ENCODE assay signal across 8 cellular contexts in the genomic region with DNA sequence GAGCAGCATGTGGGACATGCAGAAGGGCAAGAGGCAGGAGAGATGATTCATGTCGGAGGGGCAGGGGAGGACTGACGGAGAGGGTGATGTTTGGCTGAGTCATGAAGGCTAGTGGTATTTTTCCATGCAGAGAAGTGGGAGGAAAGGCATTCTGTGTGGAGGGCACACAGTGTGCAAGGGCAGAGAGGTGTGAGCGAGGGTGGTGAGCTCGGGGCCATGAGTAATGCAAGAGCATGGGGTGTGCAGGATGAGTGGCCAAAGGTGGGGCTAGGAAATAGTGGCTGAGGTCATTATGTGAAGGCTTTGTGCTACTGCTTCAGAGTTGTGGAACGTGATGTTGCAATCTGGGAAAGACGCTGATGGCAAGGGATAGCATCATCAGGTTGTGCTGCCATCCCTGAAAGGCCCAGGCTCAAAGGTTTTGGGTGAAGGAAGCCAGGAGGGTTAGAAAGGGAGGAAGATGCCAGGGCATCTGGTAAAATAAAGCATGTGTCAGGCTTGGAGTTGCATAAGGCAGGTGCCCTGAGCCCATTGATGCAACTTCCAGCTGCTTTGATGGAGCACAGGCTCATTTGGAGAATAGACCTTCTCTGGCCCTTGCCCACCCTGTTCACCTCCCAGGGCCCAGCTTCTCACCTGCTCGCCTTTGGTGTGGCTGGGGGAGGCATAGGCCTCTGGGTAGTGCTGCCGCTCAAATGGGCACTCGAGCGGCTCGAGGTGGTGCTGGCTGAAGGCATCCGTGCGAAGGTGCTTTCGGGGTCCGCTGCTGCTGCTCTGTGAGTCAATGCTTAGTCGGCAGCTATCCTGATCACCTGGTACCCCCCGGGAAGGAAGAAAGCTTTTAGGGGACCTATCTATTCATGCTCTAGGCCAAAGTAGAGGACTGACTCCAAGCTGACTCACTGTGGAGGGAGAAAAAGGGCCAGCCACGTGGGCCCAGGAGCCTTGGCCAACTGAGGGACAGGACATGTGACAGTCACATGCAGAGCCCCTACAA. TPM values are rescaled to one million over a fixed set of nuclear protein-coding genes. Genes with fewer than 3 reads are reported as not detected.
DNase-seq lines count a peak whose midpoint lies in the region; ATAC-seq, FAIRE-seq and TF ChIP-seq lines count a peak whose summit lies in the region.

No MANE protein-coding gene starts in this region.

- no peak overlapping the region for H3K4me2 ChIP-seq in GM12878 (ENCODE audit: control insufficient read depth, insufficient read depth)

- POLR2A ChIA-PET in GM12878 (lab: Charles Lee) = no interaction called here

- CTCF ChIA-PET in GM12878 (lab: Yijun Ruan, JAX) = interaction anchor here (0.9 to 4.3 kb wide), 3 partner anchors 8 to 129 kb away, joined by 3 to 37 read pairs (median 3); no protein-coding TSS in a partner anchor

- peak in 1 of 2 donors; percentile 70 for TF ChIP-seq POLR2A in Peyer's patch (IDR thresholded peaks at IDR 0.05)
- TF ChIP-seq POLR2A in GM12878 (IDR thresholded peaks at IDR 0.05; ENCODE audit: low read depth, low read length) = no peak

- H3K36me3 ChIP-seq in Peyer's patch (no peaks in the 10 kb centered on the region), GM12878 (ENCODE audit: control insufficient read depth in 2 of 2, insufficient read depth in 2 of 2, low read length in 1 of 2) (peaks cover 0 to 5% of the 10 kb centered on the region in 2 experiments; a peak in 2 of 4 replicates)

- H3K27ac ChIP-seq in Peyer's patch (peak overlapping the region in 3 of 4 donors; percentile 53 to 84 (median 78)), GM12878 (ENCODE audit: control insufficient read depth, insufficient read depth) (no peak overlapping the region)

- peaks cover 10% of the 10 kb centered on the region for H3K79me2 ChIP-seq in GM12878 (ENCODE audit: control insufficient read depth, insufficient read depth, low read length)

- H3K9me3 ChIP-seq in Peyer's patch = no peaks in the 10 kb centered on the region
- H3K9me3 ChIP-seq in GM12878 (replicated peaks; ENCODE audit: control insufficient read depth, insufficient read depth, low read length) = no peaks in the 10 kb centered on the region

- BruUV-seq in GM12878 (replicated peaks; lab: Mats Ljungman, UMichigan) = no TSS peak

- SMC1A ChIA-PET in GM12878 (lab: Charles Lee; ENCODE audit: uncharacterized antibody, unreplicated experiment) = interaction anchor here (0.8 kb wide), 1 partner anchor 106 kb away, joined by 3 read pairs; no protein-coding TSS in a partner anchor

- ATAC-seq in GM12878 = no peak
- ATAC-seq in HG03108 (IDR thresholded peaks at IDR 0.05; ENCODE audit: unreplicated experiment) = no peak
- no peak for ATAC-seq in HG03460 (IDR thresholded peaks at IDR 0.05; ENCODE audit: unreplicated experiment)

- peaks cover 0 to 24% (median 11%) of the 10 kb centered on the region in 4 donors for H3K4me1 ChIP-seq in Peyer's patch
- H3K4me1 ChIP-seq in GM12878 (ENCODE audit: control insufficient read depth, insufficient read depth, low read length) = peaks cover 2% of the 10 kb centered on the region; the same call in 1 of the 2 replicates

- intact Hi-C loops in GM12878 (cut with micrococcal nuclease; ENCODE audit: unreplicated experiment) = no loop called here

- RAD21 ChIA-PET in GM12878 (lab: Charles Lee; ENCODE audit: unreplicated experiment) = interaction anchor here (1.4 kb wide), 1 partner anchor 9 kb away, joined by 3 read pairs; no protein-coding TSS in a partner anchor

- H3K4me3 ChIP-seq in Peyer's patch (no peak overlapping the region), GM12878 (no peak overlapping the region)

- TF ChIP-seq EP300 in GM12878 (IDR thresholded peaks at IDR 0.05; ENCODE audit: borderline replicate concordance in 1 of 2, control insufficient read depth in 1 of 2, low read depth in 2 of 2, low read length in 2 of 2) = no peak

- H2AFZ ChIP-seq in GM12878 (ENCODE audit: control insufficient read depth, low read depth, low read length) = no peak overlapping the region

- 45% methylated on average over 18 of the region's 18 CpGs for WGBS in GM12878 (ENCODE audit: insufficient coverage, insufficient replicate concordance, low lambda C conversion rate, missing lambda C conversion rate)

- TF ChIP-seq RAD21 in GM12878 (IDR thresholded peaks at IDR 0.05; ENCODE audit: insufficient read depth, low read depth, low read length) = no peak

- in situ Hi-C loops in GM12878 (cut with MboI) = no loop called here

- peak; percentile 99 for DNase-seq in Daoy (ENCODE audit: low read depth)
- peak; percentile 20 to 86 (median 79) for DNase-seq in Peyer's patch
- no peak for DNase-seq in GM12878 (ENCODE audit: low read depth, low spot score)
- peak; percentile 43 for DNase-seq in left kidney (ENCODE audit: low read depth, low spot score)
- peak; percentile 21 to 41 for DNase-seq in stimulated activated CD8-positive, alpha-beta memory T cell treated with anti-CD3 and anti-CD28 coated beads, Interleukin-15, amount 100 ng/mL, for 4 hours (ENCODE audit: low read depth in 2 of 2)
- no peak for DNase-seq in DMS153 (lab: John Stamatoyannopoulos, UW)

- H3K9ac ChIP-seq in GM12878 (ENCODE audit: control insufficient read depth, insufficient read depth, low read length) = no peak overlapping the region

- H3K27me3 ChIP-seq in Peyer's patch (no peaks in the 10 kb centered on the region), GM12878 (replicated peaks in 1 of 2; ENCODE audit: control insufficient read depth in 2 of 2, insufficient read depth in 2 of 2, low read length in 1 of 2) (no peaks in the 10 kb centered on the region; a peak in 1 of 4 replicates)

- FAIRE-seq in GM12878 (lab: Jason Lieb, UNC) = no peak

- TF ChIP-seq CTCF in Peyer's patch (IDR thresholded peaks at IDR 0.05) = peak in 1 of 6 experiments; percentile 1
- TF ChIP-seq CTCF in GM12878 (IDR thresholded peaks at IDR 0.05 in 2 of 3, conservative IDR thresholded peaks at IDR 0.05 in 1 of 3; ENCODE audit: control insufficient read depth in 2 of 3, extremely low read depth in 1 of 3, insufficient read depth in 1 of 3, low read depth in 3 of 3, low read length in 3 of 3) = no peak

- H4K20me1 ChIP-seq in GM12878 (ENCODE audit: control insufficient read depth, insufficient read depth) = no peaks in the 10 kb centered on the region

TF ChIP-seq in GM12878, 131 proteins besides CTCF, POLR2A, EP300 and RAD21:
- TF ChIP-seq, protein P1, sequence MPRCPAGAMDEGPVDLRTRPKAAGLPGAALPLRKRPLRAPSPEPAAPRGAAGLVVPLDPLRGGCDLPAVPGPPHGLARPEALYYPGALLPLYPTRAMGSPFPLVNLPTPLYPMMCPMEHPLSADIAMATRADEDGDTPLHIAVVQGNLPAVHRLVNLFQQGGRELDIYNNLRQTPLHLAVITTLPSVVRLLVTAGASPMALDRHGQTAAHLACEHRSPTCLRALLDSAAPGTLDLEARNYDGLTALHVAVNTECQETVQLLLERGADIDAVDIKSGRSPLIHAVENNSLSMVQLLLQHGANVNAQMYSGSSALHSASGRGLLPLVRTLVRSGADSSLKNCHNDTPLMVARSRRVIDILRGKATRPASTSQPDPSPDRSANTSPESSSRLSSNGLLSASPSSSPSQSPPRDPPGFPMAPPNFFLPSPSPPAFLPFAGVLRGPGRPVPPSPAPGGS (IDR thresholded peaks at IDR 0.05; ENCODE audit: borderline replicate concordance, insufficient read depth, low read depth, low read length, poor library complexity, severe bottlenecking) = peak; percentile 56
- TF ChIP-seq NR2C2 (IDR thresholded peaks at IDR 0.05; ENCODE audit: borderline replicate concordance, control insufficient read depth, insufficient read length, low read depth) (no peak), CEBPB (IDR thresholded peaks at IDR 0.05; ENCODE audit: borderline replicate concordance in 1 of 2, low read depth in 2 of 2, low read length in 2 of 2) (no peak), SUZ12 (IDR thresholded peaks at IDR 0.05; ENCODE audit: unreplicated experiment) (no peak), POU2F2 (IDR thresholded peaks at IDR 0.05; ENCODE audit: borderline replicate concordance, low read depth, low read length) (no peak)

RNA-seq across cellular contexts. Expression of a gene that starts 37.5 kb away (rescaled TPM):
- total RNA-seq in Daoy (2014; rRNA removed; shearing (Covaris generic)) = 0.17 and 0.57 TPM in 2 replicates
- total RNA-seq in Peyer's patch (10 to 100 TPM in 3 of 4 donors, 1 to 10 TPM in 1; 3.3 to 22.1 (median 14.2) TPM), GM12878 (2014; rRNA removed) (0.51 and 0.87 TPM in 2 replicates), GM12878 (2014; rRNA removed; fragmentation: Illumina TruSeq; extraction: Trizol) (0.45 and 0.64 TPM in 2 replicates), GM12878 (2021) (1.2 and 1.5 TPM in 2 replicates)
- 4.0 and 4.6 TPM in 2 replicates for total RNA-seq in GM12878 (2013; cell fraction: nucleolus; rRNA removed)
- 2.2 TPM for polyA plus RNA-seq in GM12878 (2011; ENCODE audit: low read depth)
- polyA plus RNA-seq in GM12878 (2011; rRNA removed) (0.75 and 0.96 TPM in 2 replicates), GM12878 (2014; fragmentation: Illumina TruSeq; extraction: Trizol) (0.97 and 1.0 TPM in 2 replicates), GM12878 (2014; fragmentation: Nextera tagmentation; extraction: Ambion mirVana) (under 1 TPM; 0.16 to 0.40 TPM), GM12878 (2014; rRNA removed) (1.5 and 2.2 TPM in 2 replicates), GM12878 (2016; fragmentation: Nextera tagmentation; extraction: Ambion mirVana) (1 to 10 TPM; 1.5 to 2.5 TPM)
- polyA plus RNA-seq in GM12878 (2011; cell fraction: cytosol; rRNA removed) = 1.2 and 1.3 TPM in 2 replicates
- polyA plus RNA-seq in GM12878 (2011; cell fraction: nucleus; rRNA removed) = 1.4 and 2.1 TPM in 2 replicates
- 4.6 and 7.6 TPM in 2 replicates for polyA plus RNA-seq in GM12878 (2012)
- 1.1 and 1.2 TPM in 2 replicates for polyA minus RNA-seq in GM12878 (2011; rRNA and poly(A)+ RNA removed)
- polyA minus RNA-seq in GM12878 (2011; cell fraction: cytosol; rRNA and poly(A)+ RNA removed) = 0.67 and 0.94 TPM in 2 replicates
- polyA minus RNA-seq in GM12878 (2011; cell fraction: nucleus; rRNA and poly(A)+ RNA removed) = 0.85 and 1.4 TPM in 2 replicates

Comparison
In these comparisons a context has a peak if more than half of its experiments do, and no peak if none do; other contexts are left out.
1. DNase-seq: peak in Daoy (single experiment), Peyer's patch (3 of 3), left kidney (single experiment) and stimulated activated CD8-positive, alpha-beta memory T cell treated with anti-CD3 and anti-CD28 coated beads, Interleukin-15, amount 100 ng/mL, for 4 hours (2 of 2); none in GM12878 (single experiment) and DMS153 (single experiment).